12 cellular contexts compared by ENCODE assay signal in genomic region chr17:45146166-45146565, GRCh38. TPM values are rescaled to one million over a fixed set of nuclear protein-coding genes. Genes with fewer than 3 reads are reported as not detected.
A peak's percentile ranks its signal among the peaks of the same experiment; 100 is the strongest.
DNase-seq lines count a peak whose midpoint lies in the region; ATAC-seq and TF ChIP-seq lines count a peak whose summit lies in the region.
"Had no signal": no experiment of that assay in that cellular context is flagged by ENCODE, and none has a peak within 500 bp of the region (broad histone marks: within the 10 kb centered on the region; RNA-seq: fewer than 3 reads in every experiment).

No MANE protein-coding gene starts in this region.

- peaks cover 30% of the 10 kb centered on the region for H3K4me1 ChIP-seq in DND-41 (ENCODE audit: insufficient read depth, low read length)
- H3K4me1 ChIP-seq in heart right ventricle, result peaks cover 7 to 46% (median 43%) of the 10 kb centered on the region in 9 donors
- H3K4me1 ChIP-seq in gastrocnemius medialis, result peaks cover 24 to 31% of the 10 kb centered on the region in 2 donors

- no peak for TF ChIP-seq POLR2A in gastrocnemius medialis (IDR thresholded peaks at IDR 0.05)

- TF ChIP-seq CTCF in DND-41 (IDR thresholded peaks at IDR 0.05; ENCODE audit: borderline replicate concordance, extremely low read depth, low read length, poor library complexity, severe bottlenecking) (no peak), heart right ventricle (IDR thresholded peaks at IDR 0.05) (no peak), gastrocnemius medialis (IDR thresholded peaks at IDR 0.05 in 4 of 5, conservative IDR thresholded peaks at IDR 0.05 in 1 of 5) (no peak)

- no peak overlapping the region for H2AFZ ChIP-seq in DND-41 (ENCODE audit: low read depth, low read length)

- peaks cover 15% of the 10 kb centered on the region; the same call in 1 of the 2 replicates for H4K20me1 ChIP-seq in DND-41 (ENCODE audit: insufficient read depth, low read length)

- intact Hi-C loops in heart right ventricle (cut with DNase I), result loop anchor here in 1 of 10 donors (10.0 kb wide), 1 partner anchor 169 kb away; the partner anchor contains the start of gene MAP3K14
- intact Hi-C loops in gastrocnemius medialis (cut with DNase I; ENCODE audit: low total_unique reads), result loop anchor here (5.0 kb wide), 1 partner anchor 1046 kb away; the partner anchor contains the start of gene KANSL1

- peak overlapping the region in 1 of 2 experiments; percentile 83; a peak in 3 of 4 replicates for H3K4me3 ChIP-seq in DND-41 (ENCODE audit: low read depth in 1 of 2, low read length in 2 of 2)
- no peak overlapping the region for H3K4me3 ChIP-seq in SK-N-MC
- no peak overlapping the region for H3K4me3 ChIP-seq in heart right ventricle
- no peak overlapping the region for H3K4me3 ChIP-seq in gastrocnemius medialis

- H3K4me2 ChIP-seq in DND-41 (ENCODE audit: insufficient read depth, low read length), result peak overlapping the region; percentile 94

- H3K27ac ChIP-seq in DND-41 (ENCODE audit: low read length) (peak overlapping the region; percentile 99), SK-N-MC (0 out of 2 replicates have a peak overlapping the region, but pooled peaks have one; percentile 43), heart right ventricle (peak overlapping the region in 8 of 10 donors; percentile 92 to 99 (median 98)), gastrocnemius medialis (peak overlapping the region; percentile 90 to 98 (median 98))

- ATAC-seq in DND-41 (ENCODE audit: insufficient read depth, low read depth), result no peak
- no peak for ATAC-seq in heart right ventricle
- ATAC-seq in gastrocnemius medialis, result no peak
- no peak for ATAC-seq in HG03432 (IDR thresholded peaks at IDR 0.05; ENCODE audit: unreplicated experiment)
- ATAC-seq: foreskin keratinocyte, sciatic nerve had no signal

- DNase-seq in DND-41 (no peak), SK-N-MC (ENCODE audit: low read depth, low spot score) (no peak), heart right ventricle (no peak), gastrocnemius medialis (no peak), HUDEP-2 (lab: John Stamatoyannopoulos, UW; ENCODE audit: unreplicated experiment in 76 of 76) (no peak), Ammon's horn (ENCODE audit: low spot score) (no peak), pons (ENCODE audit: low spot score) (no peak)
- DNase-seq: GOT3, SIG-M5 had no signal

- in situ Hi-C loops in gastrocnemius medialis (cut with MboI; ENCODE audit: low sequenced_read_pairs in 4 of 4), result loop anchor here in 1 of 4 donors (25.0 kb wide), 1 partner anchor 234 kb away; the partner anchor contains the start of gene GFAP

- no peaks in the 10 kb centered on the region; the same call in 1 of the 2 replicates for H3K36me3 ChIP-seq in DND-41 (ENCODE audit: insufficient read depth, low read length)
- no peaks in the 10 kb centered on the region for H3K36me3 ChIP-seq in SK-N-MC (ENCODE audit: insufficient read depth, low read length)
- no peaks in the 10 kb centered on the region for H3K36me3 ChIP-seq in heart right ventricle
- H3K36me3 ChIP-seq in gastrocnemius medialis, result no peaks in the 10 kb centered on the region

- no peaks in the 10 kb centered on the region for H3K9me3 ChIP-seq in DND-41 (ENCODE audit: insufficient read depth, low read length, severe bottlenecking)
- no peaks in the 10 kb centered on the region for H3K9me3 ChIP-seq in SK-N-MC (ENCODE audit: low read depth, low read length)
- no peaks in the 10 kb centered on the region for H3K9me3 ChIP-seq in heart right ventricle
- H3K9me3 ChIP-seq in gastrocnemius medialis, result no peaks in the 10 kb centered on the region

- H3K27me3 ChIP-seq in DND-41 (ENCODE audit: insufficient read depth, low read length, poor library complexity) (no peaks in the 10 kb centered on the region), heart right ventricle (no peaks in the 10 kb centered on the region), gastrocnemius medialis (no peaks in the 10 kb centered on the region)
- H3K27me3 ChIP-seq: foreskin keratinocyte had no signal

- peaks cover 39% of the 10 kb centered on the region for H3K79me2 ChIP-seq in DND-41 (ENCODE audit: insufficient read depth, low read length)

- peak overlapping the region; percentile 96 for H3K9ac ChIP-seq in DND-41 (ENCODE audit: low read depth, low read length)
- H3K9ac ChIP-seq in SK-N-MC (ENCODE audit: insufficient read length), result no peak overlapping the region

- WGBS in heart right ventricle, 2 donors, result 87 to 91% methylated on average over 10 of the region's 10 CpGs

RNA-seq across cellular contexts. Expression of gene HEXIM1, which starts 2.1 kb away (rescaled TPM):
- total RNA-seq in heart right ventricle (10 to 100 TPM; 17.0 to 37.4 (median 20.1) TPM), gastrocnemius medialis (10 to 100 TPM; 26.3 to 79.6 (median 36.9) TPM)
- 10 to 100 TPM in 1 of 2 donors, 1 to 10 TPM in 1; 8.4 to 11.0 TPM for polyA plus RNA-seq in heart right ventricle

RNA-seq across cellular contexts. Expression of gene ACBD4, which starts 10.7 kb away (rescaled TPM):
- total RNA-seq in heart right ventricle (1 to 10 TPM; 6.1 to 9.7 (median 7.3) TPM), gastrocnemius medialis (1 to 10 TPM; 2.2 to 3.2 (median 2.5) TPM)
- 10 to 100 TPM in 1 of 2 donors, 1 to 10 TPM in 1; 4.2 to 16.7 TPM for polyA plus RNA-seq in heart right ventricle

RNA-seq across cellular contexts. Expression of gene PLCD3, which starts 13.9 kb away (rescaled TPM):
- total RNA-seq in heart right ventricle, result 100 to 1,000 TPM in 9 of 10 donors, 10 to 100 TPM in 1; 87.2 to 188 (median 115) TPM
- polyA plus RNA-seq in heart right ventricle, result 10 to 100 TPM; 44.6 to 72.3 TPM
- total RNA-seq in gastrocnemius medialis, result 100 to 1,000 TPM in 1 of 4 donors, 10 to 100 TPM in 3; 38.6 to 186 (median 75.1) TPM

RNA-seq across cellular contexts. Expression of gene HEXIM2, which starts 15.5 kb away (rescaled TPM):
- total RNA-seq in heart right ventricle (10 to 100 TPM in 1 of 10 donors, 1 to 10 TPM in 9; 4.6 to 10.3 (median 6.3) TPM), gastrocnemius medialis (10 to 100 TPM; 31.4 to 70.8 (median 64.9) TPM)
- polyA plus RNA-seq in heart right ventricle, result 1 to 10 TPM; 3.0 to 6.4 TPM

Comparison
In these comparisons a context has a peak if more than half of its experiments do, and no peak if none do; other contexts are left out.
1. H3K27ac ChIP-seq: peak in every context shown above with its lines; median percentile 99 in DND-41; 98 in heart right ventricle; 98 in gastrocnemius medialis; 43 in SK-N-MC.